8 cellular contexts compared by ENCODE assay signal in genomic region chr15:65318870-65319356, GRCh38. TPM values are rescaled to one million over a fixed set of nuclear protein-coding genes. Genes with fewer than 3 reads are reported as not detected.
DNase-seq lines count a peak whose midpoint lies in the region; ATAC-seq and TF ChIP-seq lines count a peak whose summit lies in the region.

No MANE protein-coding gene starts in this region.

- H3K4me1 Mint-ChIP-seq in naive B cell: peaks cover 0 to 5% (median 3%) of the 10 kb centered on the region in 3 donors

- H3K27me3 Mint-ChIP-seq in naive B cell: peaks cover 5 to 37% (median 17%) of the 10 kb centered on the region in 3 donors

- H3K4me3 ChIP-seq in GM12864 (ENCODE audit: low read depth, low read length) (no peak overlapping the region), NT2/D1 (ENCODE audit: insufficient read length, low read depth) (no peak overlapping the region), epithelial cell of esophagus (ENCODE audit: low read length) (no peak overlapping the region)

- H3K27ac Mint-ChIP-seq in naive B cell: peak overlapping the region in 2 of 6 donors; percentile 4 to 53

- TF ChIP-seq CTCF in GM12864 (IDR thresholded peaks at IDR 0.05; ENCODE audit: low read depth, low read length, missing control alignments) (peak; percentile 82), epithelial cell of esophagus (IDR thresholded peaks at IDR 0.05; ENCODE audit: insufficient read depth, low read depth, low read length, missing control alignments) (peak; percentile 81)

- no peaks in the 10 kb centered on the region for H3K9me3 ChIP-seq in NT2/D1 (ENCODE audit: insufficient read depth, low read length)

- no peaks in the 10 kb centered on the region for H3K36me3 Mint-ChIP-seq in naive B cell

- no peak overlapping the region for H3K4me3 Mint-ChIP-seq in naive B cell

- ATAC-seq in naive B cell (ENCODE audit: low read depth in 2 of 2): peak; percentile 97 to 99

- H3K9ac ChIP-seq in NT2/D1 (ENCODE audit: insufficient read length, low read depth): no peak overlapping the region

- H3K36me3 ChIP-seq in NT2/D1 (ENCODE audit: insufficient read depth, insufficient read length, low read length): no peaks in the 10 kb centered on the region

- DNase-seq in GM12864 (ENCODE audit: low read depth) (no peak), HUDEP-2 (lab: John Stamatoyannopoulos, UW; ENCODE audit: unreplicated experiment in 76 of 76) (peak in 66 of 76 experiments; percentile 3 to 82 (median 54)), NT2/D1 (ENCODE audit: low read depth, low spot score) (peak; percentile 84), epithelial cell of esophagus (ENCODE audit: low read depth) (peak; percentile 82), naive B cell (peak; percentile 61), DMS153 (lab: John Stamatoyannopoulos, UW) (no peak)
- peak; percentile 79 for DNase-seq in activated CD8-positive, alpha-beta memory T cell treated with anti-CD3 and anti-CD28 coated beads, Interleukin-2, amount 50 U/mL, for 4 hours
- DNase-seq in stimulated activated naive CD4-positive, alpha-beta T cell (lab: John Stamatoyannopoulos, UW): peak; percentile 39 to 75 (median 62)

- H3K9me3 Mint-ChIP-seq in naive B cell: no peaks in the 10 kb centered on the region

- peaks cover 8% of the 10 kb centered on the region for H3K4me1 ChIP-seq in NT2/D1 (ENCODE audit: insufficient read depth, insufficient read length)

- no peaks in the 10 kb centered on the region for H3K27me3 ChIP-seq in NT2/D1 (ENCODE audit: insufficient read depth, insufficient read length)

RNA-seq across cellular contexts. Expression of gene RNU5B-1, which starts 14.4 kb away (rescaled TPM):
- not detected for polyA plus RNA-seq in naive B cell (ENCODE audit: low read depth in 6 of 6)

RNA-seq across cellular contexts. Expression of gene RNU5A-1, which starts 23.1 kb away (rescaled TPM):
- not detected for polyA plus RNA-seq in naive B cell (ENCODE audit: low read depth in 6 of 6)

RNA-seq across cellular contexts. Expression of gene PARP16, which starts 32.2 kb away (rescaled TPM):
- polyA plus RNA-seq in naive B cell (ENCODE audit: low read depth in 6 of 6): 10 to 100 TPM; 18.6 to 32.9 (median 27.6) TPM

RNA-seq across cellular contexts. Expression of gene IGDCC3, which starts 58.9 kb away (rescaled TPM):
- polyA plus RNA-seq in naive B cell (ENCODE audit: low read depth in 6 of 6): not detected

Comparison
In these comparisons a context has a peak if more than half of its experiments do, and no peak if none do; other contexts are left out.
1. DNase-seq: peak in HUDEP-2 (66 of 76), NT2/D1 (single experiment), activated CD8-positive, alpha-beta memory T cell treated with anti-CD3 and anti-CD28 coated beads, Interleukin-2, amount 50 U/mL, for 4 hours (single experiment), epithelial cell of esophagus (single experiment), naive B cell (single experiment) and stimulated activated naive CD4-positive, alpha-beta T cell (6 of 6); none in GM12864 (single experiment) and DMS153 (single experiment).